ENCODE assay signal across 1 cellular context in the genomic region with DNA sequence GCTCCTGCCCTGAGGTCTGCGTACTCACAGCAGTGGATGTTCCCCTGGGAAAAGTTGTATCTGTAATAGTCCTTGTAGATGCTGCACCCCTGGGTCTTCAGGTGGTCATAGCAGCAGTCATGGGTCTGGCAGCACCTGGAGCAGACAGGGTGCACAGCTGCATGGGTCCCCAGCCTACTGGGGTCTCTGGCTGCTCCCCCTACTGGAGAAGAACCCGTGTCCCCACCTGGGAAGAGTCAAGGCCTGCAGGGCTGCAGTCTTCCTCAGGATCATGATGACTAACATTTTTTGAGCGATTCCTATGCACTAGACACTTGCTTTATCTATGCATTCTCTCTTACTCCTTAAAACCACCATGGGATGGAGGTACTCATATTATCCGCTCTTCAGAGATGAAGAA.
TF ChIP-seq lines count a peak whose summit lies in the region.

No MANE protein-coding gene starts in this region.

TF ChIP-seq in H1, 55 proteins besides CTCF, POLR2A, EP300 and RAD21:
- TF ChIP-seq NRF1 (IDR thresholded peaks at IDR 0.05; ENCODE audit: low read depth, low read length) (no peak), BACH1 (IDR thresholded peaks at IDR 0.05; ENCODE audit: low read length) (no peak), RBBP5 (IDR thresholded peaks at IDR 0.05; ENCODE audit: borderline replicate concordance, low read depth, low read length) (no peak), RXRA (IDR thresholded peaks at IDR 0.05; ENCODE audit: insufficient read depth, low read depth, low read length) (no peak), POLR2AphosphoS5 (IDR thresholded peaks at IDR 0.05; ENCODE audit: low read depth, low read length) (no peak), GTF2F1 (IDR thresholded peaks at IDR 0.05; ENCODE audit: borderline replicate concordance, low read depth, low read length) (no peak), YY1 (IDR thresholded peaks at IDR 0.05; ENCODE audit: low read depth, low read length) (no peak), SIN3A (conservative IDR thresholded peaks at IDR 0.05 in 1 of 2, IDR thresholded peaks at IDR 0.05 in 1 of 2; ENCODE audit: low read depth in 1 of 2, low read length in 2 of 2) (no peak), RFX5 (IDR thresholded peaks at IDR 0.05; ENCODE audit: borderline replicate concordance, low read depth, low read length) (no peak), KDM4A (IDR thresholded peaks at IDR 0.05; ENCODE audit: low read depth, low read length, severe bottlenecking) (no peak), KDM1A (IDR thresholded peaks at IDR 0.05; ENCODE audit: borderline replicate concordance, low read length) (no peak)
- TF ChIP-seq, protein P1, sequence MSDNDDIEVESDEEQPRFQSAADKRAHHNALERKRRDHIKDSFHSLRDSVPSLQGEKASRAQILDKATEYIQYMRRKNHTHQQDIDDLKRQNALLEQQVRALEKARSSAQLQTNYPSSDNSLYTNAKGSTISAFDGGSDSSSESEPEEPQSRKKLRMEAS (IDR thresholded peaks at IDR 0.05), result no peak
